Comparison of ENCODE assay signal across 10 cellular contexts in the genomic region with DNA sequence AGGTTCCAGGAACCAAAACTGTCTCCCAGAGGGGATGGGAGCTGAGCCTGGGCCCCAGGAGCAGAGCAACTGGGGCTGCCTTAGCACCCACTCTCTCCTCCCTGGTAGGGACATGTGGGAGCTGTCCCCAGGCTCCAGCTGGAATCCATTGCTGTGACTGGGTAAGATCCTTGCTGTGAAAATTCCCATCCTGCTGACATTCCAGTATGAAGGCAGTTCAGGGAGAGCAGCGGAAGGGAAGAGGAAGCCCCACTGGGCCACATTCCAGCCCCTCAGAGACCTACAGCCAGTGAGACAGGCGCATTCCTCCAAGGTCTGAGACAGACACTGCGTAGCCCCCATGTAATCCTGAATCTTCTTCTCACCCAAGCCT. TPM values are rescaled to one million over a fixed set of nuclear protein-coding genes. Genes with fewer than 3 reads are reported as not detected.
A peak's percentile ranks its signal among the peaks of the same experiment; 100 is the strongest.
DNase-seq lines count a peak whose midpoint lies in the region; ATAC-seq and TF ChIP-seq lines count a peak whose summit lies in the region.
"Had no signal": no experiment of that assay in that cellular context is flagged by ENCODE, and none has a peak within 500 bp of the region (broad histone marks: within the 10 kb centered on the region; RNA-seq: fewer than 3 reads in every experiment).

No MANE protein-coding gene starts in this region.

- peak overlapping the region; percentile 65 for H3K27ac ChIP-seq in BLaER1
- H3K27ac ChIP-seq in Peyer's patch: peak overlapping the region; percentile 59 to 87 (median 76)
- H3K27ac ChIP-seq in ectodermal cell (ENCODE audit: insufficient read depth, low read depth, low read length, poor library complexity, severe bottlenecking): peak overlapping the region; percentile 70
- H3K27ac ChIP-seq: brain microvascular endothelial cell, KMS-11 had no signal

- H3K4me3 ChIP-seq in BLaER1 (no peak overlapping the region), Peyer's patch (no peak overlapping the region), ectodermal cell (ENCODE audit: insufficient read depth, low read depth, low read length) (no peak overlapping the region)

- ATAC-seq in HG03095 (IDR thresholded peaks at IDR 0.05; ENCODE audit: unreplicated experiment) (no peak), HG03520 (IDR thresholded peaks at IDR 0.05; ENCODE audit: unreplicated experiment) (no peak), sciatic nerve (no peak)

- peaks cover 71% of the 10 kb centered on the region for H4K20me1 ChIP-seq in BLaER1

- peaks cover 63% of the 10 kb centered on the region for H3K4me1 ChIP-seq in BLaER1
- H3K4me1 ChIP-seq in Peyer's patch: peaks cover 0 to 74% (median 15%) of the 10 kb centered on the region in 4 donors
- peaks cover 50% of the 10 kb centered on the region for H3K4me1 ChIP-seq in ectodermal cell (ENCODE audit: control insufficient read depth, insufficient read depth, low read length)

- H3K4me2 ChIP-seq in BLaER1: peak overlapping the region; percentile 76; the same call in 1 of the 2 replicates
- H3K4me2 ChIP-seq: KMS-11 had no signal

- H3K4me1 Mint-ChIP-seq in neural crest cell: peaks cover 59% of the 10 kb centered on the region

- H3K9me3 ChIP-seq in BLaER1 (no peaks in the 10 kb centered on the region), Peyer's patch (no peaks in the 10 kb centered on the region), ectodermal cell (ENCODE audit: control insufficient read depth, low read length) (no peaks in the 10 kb centered on the region)

- H3K27me3 ChIP-seq in BLaER1 (no peaks in the 10 kb centered on the region), Peyer's patch (no peaks in the 10 kb centered on the region), ectodermal cell (ENCODE audit: control insufficient read depth, insufficient read depth, low read length, poor library complexity, severe bottlenecking) (no peaks in the 10 kb centered on the region)
- H3K27me3 ChIP-seq: brain microvascular endothelial cell had no signal

- TF ChIP-seq CTCF in Peyer's patch (IDR thresholded peaks at IDR 0.05): no peak
- TF ChIP-seq CTCF in neural crest cell (conservative IDR thresholded peaks at IDR 0.05): no peak

- H3K9me3 Mint-ChIP-seq in neural crest cell: no peaks in the 10 kb centered on the region

- no peak for TF ChIP-seq POLR2A in Peyer's patch (IDR thresholded peaks at IDR 0.05)

- H3K36me3 ChIP-seq in BLaER1: 0 out of 2 replicates have a peak, but pooled peaks cover 6% of the 10 kb centered on the region
- no peaks in the 10 kb centered on the region for H3K36me3 ChIP-seq in Peyer's patch
- H3K36me3 ChIP-seq in ectodermal cell (ENCODE audit: control insufficient read depth, insufficient read depth, low read length): no peaks in the 10 kb centered on the region
- H3K36me3 ChIP-seq: brain microvascular endothelial cell had no signal

- peak overlapping the region; percentile 84 for H3K27ac Mint-ChIP-seq in neural crest cell (ENCODE audit: unreplicated experiment)

- no peaks in the 10 kb centered on the region for H3K36me3 Mint-ChIP-seq in neural crest cell (ENCODE audit: low read depth)

- H3K27me3 Mint-ChIP-seq in neural crest cell (ENCODE audit: low read depth): no peaks in the 10 kb centered on the region

- intact Hi-C loops in sciatic nerve (cut with DNase I): no loop called here

- H3K4me3 Mint-ChIP-seq in neural crest cell: no peak overlapping the region

- H3K9ac ChIP-seq in BLaER1: no peak overlapping the region
- H3K9ac ChIP-seq: KMS-11 had no signal

- 55 to 64% methylated on average over 3 of the region's 3 CpGs for WGBS in ectodermal cell, 2 experiments

- no peak for DNase-seq in Peyer's patch
- DNase-seq in neural crest cell (ENCODE audit: low read depth, low spot score): no peak
- DNase-seq in MV-4-11 (lab: John Stamatoyannopoulos, UW): no peak
- no peak for DNase-seq in sciatic nerve (ENCODE audit: low spot score)
- DNase-seq: brain microvascular endothelial cell had no signal

RNA-seq across cellular contexts. Expression of a gene that starts 24.2 kb away (rescaled TPM):
- total RNA-seq in Peyer's patch: 100 to 1,000 TPM; 104 to 359 (median 188) TPM
- polyA plus RNA-seq in ectodermal cell (2013, experiment 1 of 4): 33.1 TPM
- polyA plus RNA-seq in ectodermal cell (2013, experiment 2 of 4): 37.6 TPM
- 25.2 TPM for polyA plus RNA-seq in ectodermal cell (2013, experiment 3 of 4)
- 25.3 TPM for polyA plus RNA-seq in ectodermal cell (2013, experiment 4 of 4)
- total RNA-seq in neural crest cell: 43.1 and 48.2 TPM in 2 replicates
- 109 TPM for total RNA-seq in sciatic nerve
